Comparison of ENCODE assay signal across 19 cellular contexts in genomic region chr4:3836041-3836801, GRCh38.
DNase-seq lines count a peak whose midpoint lies in the region; ATAC-seq and TF ChIP-seq lines count a peak whose summit lies in the region.
"Had no signal": no experiment of that assay in that cellular context is flagged by ENCODE, and none has a peak within 500 bp of the region (broad histone marks: within the 10 kb centered on the region; RNA-seq: fewer than 3 reads in every experiment).

No MANE protein-coding gene starts in this region.

- no peaks in the 10 kb centered on the region for H3K9me3 ChIP-seq in A673 (ENCODE audit: low read depth, low read length, poor library complexity, severe bottlenecking)
- H3K9me3 ChIP-seq: sigmoid colon had no signal

- peaks cover 28% of the 10 kb centered on the region for H3K27me3 Mint-ChIP-seq in WTC11 (ENCODE audit: low read depth)

- no peak overlapping the region for H3K4me3 ChIP-seq in A673 (ENCODE audit: low read depth, low read length, poor library complexity, severe bottlenecking)
- H3K4me3 ChIP-seq: sigmoid colon had no signal

- ATAC-seq in Right ventricle myocardium inferior (no peak), left cardiac atrium (no peak), WTC11 (peak; percentile 53), HG03039 (IDR thresholded peaks at IDR 0.05; ENCODE audit: unreplicated experiment) (no peak), GM18519 (IDR thresholded peaks at IDR 0.05; ENCODE audit: low FRiP score, unreplicated experiment) (no peak)

- no peak overlapping the region for H3K27ac Mint-ChIP-seq in WTC11
- H3K27ac Mint-ChIP-seq: activated T-cell treated with anti-CD3 and anti-CD28 coated beads, Interleukin-2, amount 50 U/mL, for 24 hours; nephron; type B pancreatic cell had no signal

- no peak overlapping the region for H3K27ac ChIP-seq in A673 (ENCODE audit: low read depth, low read length, poor library complexity, severe bottlenecking)
- H3K27ac ChIP-seq: sigmoid colon had no signal

- H3K9me3 Mint-ChIP-seq in WTC11: peaks cover 12% of the 10 kb centered on the region
- H3K9me3 Mint-ChIP-seq: activated T-cell treated with anti-CD3 and anti-CD28 coated beads, Interleukin-2, amount 50 U/mL, for 24 hours; type B pancreatic cell had no signal

- no peaks in the 10 kb centered on the region for H3K27me3 ChIP-seq in A673 (replicated peaks; ENCODE audit: insufficient read depth, low read depth, low read length, poor library complexity)

- no TSS peak for BruUV-seq in A673 (replicated peaks; lab: Mats Ljungman, UMichigan)

- POLR2A ChIA-PET in WTC11 (lab: Charles Lee) (interaction anchor here (1.5 kb wide), 1 partner anchor 27 kb away, joined by 4 read pairs; no protein-coding TSS in a partner anchor), A673 (lab: Charles Lee; ENCODE audit: low non-redundant PET) (no interaction called here)

- peaks cover 39% of the 10 kb centered on the region for H3K4me1 Mint-ChIP-seq in WTC11

- intact Hi-C loops in Right ventricle myocardium inferior (cut with DNase I) (no loop called here), left cardiac atrium (cut with DNase I) (no loop called here), A673 (cut with micrococcal nuclease; ENCODE audit: unreplicated experiment) (no loop called here)

- H3K4me1 ChIP-seq in A673 (ENCODE audit: insufficient read depth, low read length, poor library complexity, severe bottlenecking): peaks cover 7% of the 10 kb centered on the region
- H3K4me1 ChIP-seq: sigmoid colon had no signal

- CTCF ChIA-PET in WTC11 (lab: Charles Lee): interaction anchor here (0.6 to 2.5 kb wide), 5 partner anchors 8 to 347 kb away, joined by 3 to 18 read pairs (median 3); no protein-coding TSS in a partner anchor
- CTCF ChIA-PET in A673 (lab: Charles Lee): no interaction called here

- peaks cover 3% of the 10 kb centered on the region; the same call in 1 of the 2 replicates for H3K36me3 Mint-ChIP-seq in WTC11
- H3K36me3 Mint-ChIP-seq: brain, type B pancreatic cell had no signal

- TF ChIP-seq CTCF in WTC11 (IDR thresholded peaks at IDR 0.05) (no peak), A673 (conservative IDR thresholded peaks at IDR 0.05; ENCODE audit: low read depth, low read length) (no peak)

- peak; percentile 27 for DNase-seq in Right ventricle myocardium inferior (ENCODE audit: missing footprints)
- no peak for DNase-seq in left cardiac atrium
- peak; percentile 49 for DNase-seq in WTC11 (ENCODE audit: low spot score)
- DNase-seq in iPS-NIHi11 (ENCODE audit: low spot score): peak; percentile 68
- no peak for DNase-seq in A673 (ENCODE audit: low spot score)
- DNase-seq in T-helper 9 cell: no peak
- DNase-seq: activated CD4-positive, CD25-positive, alpha-beta regulatory T cell; activated CD8-positive, alpha-beta memory T cell treated with anti-CD3 and anti-CD28 coated beads for 24 hours; activated T-cell treated with anti-CD3 and anti-CD28 coated beads, Interleukin-2, amount 50 U/mL, for 24 hours; C1 segment of cervical spinal cord; NCI-H1105; NCI-H510A; sigmoid colon; T1000 had no signal

- H3K36me3 ChIP-seq in A673 (ENCODE audit: insufficient read depth, low read length, poor library complexity, severe bottlenecking): no peaks in the 10 kb centered on the region
- H3K36me3 ChIP-seq: sigmoid colon had no signal

- H3K4me3 Mint-ChIP-seq in WTC11: no peak overlapping the region
- H3K4me3 Mint-ChIP-seq: activated T-cell treated with anti-CD3 and anti-CD28 coated beads, Interleukin-2, amount 50 U/mL, for 24 hours; nephron; type B pancreatic cell had no signal

TF ChIP-seq in WTC11, 78 proteins besides CTCF, POLR2A, EP300 and RAD21:
- no peak for TF ChIP-seq CBFB (CRISPR knock-in tag; IDR thresholded peaks at IDR 0.05; ENCODE audit: low read depth)
- no peak for TF ChIP-seq ZSCAN18 (CRISPR knock-in tag; IDR thresholded peaks at IDR 0.05)
- peak; percentile 40; the same call in 1 of the 2 replicates for TF ChIP-seq MAX (CRISPR knock-in tag; IDR thresholded peaks at IDR 0.05)
- TF ChIP-seq TEAD4 (CRISPR knock-in tag; IDR thresholded peaks at IDR 0.05): no peak
- TF ChIP-seq AR (CRISPR knock-in tag; IDR thresholded peaks at IDR 0.05): no peak
- 0 out of 2 replicates have a peak, but pooled peaks have one; percentile 2 for TF ChIP-seq E2F1 (CRISPR knock-in tag; IDR thresholded peaks at IDR 0.05)
- TF ChIP-seq PRDM15 (CRISPR knock-in tag; IDR thresholded peaks at IDR 0.05): 0 out of 2 replicates have a peak, but pooled peaks have one; percentile 34
- 0 out of 2 replicates have a peak, but pooled peaks have one; percentile 9 for TF ChIP-seq ZBTB43 (CRISPR knock-in tag; IDR thresholded peaks at IDR 0.05)

Comparison
In these comparisons a context has a peak if more than half of its experiments do, and no peak if none do; other contexts are left out.
1. DNase-seq: peak in Right ventricle myocardium inferior (single experiment), WTC11 (single experiment) and iPS-NIHi11 (single experiment); none in left cardiac atrium (single experiment), A673 (single experiment) and T-helper 9 cell (single experiment).